18 cellular contexts compared by ENCODE assay signal in genomic region chr4:172649143-172649542, GRCh38.
DNase-seq lines count a peak whose midpoint lies in the region; ATAC-seq, FAIRE-seq and TF ChIP-seq lines count a peak whose summit lies in the region.
"Had no signal": no experiment of that assay in that cellular context is flagged by ENCODE, and none has a peak within 500 bp of the region (broad histone marks: within the 10 kb centered on the region; RNA-seq: fewer than 3 reads in every experiment).

No MANE protein-coding gene starts in this region.

- no peak overlapping the region for H4K5ac ChIP-seq in IMR-90 (ENCODE audit: low read depth, low read length)

- intact Hi-C loops in IMR-90 (cut with micrococcal nuclease), result no loop called here
- intact Hi-C loops in K562 (cut with micrococcal nuclease), result no loop called here

- DNase-seq in IMR-90 (no peak), NCI-H1048 (lab: John Stamatoyannopoulos, UW) (peak; percentile 38), K562 (ENCODE audit: extremely low read depth in 1 of 4, low spot score in 3 of 4) (no peak), foreskin fibroblast (no peak), SKM-1 (lab: John Stamatoyannopoulos, UW; ENCODE audit: unreplicated experiment) (no peak)
- DNase-seq: Caco-2; CD4-positive, CD25-positive, alpha-beta regulatory T cell; CD8-positive, alpha-beta T cell; DMS153; DND-41; GM23248; H9 had no signal

- H2BK120ac ChIP-seq in IMR-90 (ENCODE audit: low read depth, low read length), result no peak overlapping the region

- no peak for TF ChIP-seq EP300 in K562 (IDR thresholded peaks at IDR 0.05; ENCODE audit: low read length)

- no peaks in the 10 kb centered on the region for H3K79me1 ChIP-seq in IMR-90 (ENCODE audit: low read depth in 1 of 2, low read length in 2 of 2)

- no peaks in the 10 kb centered on the region for H3K79me2 ChIP-seq in K562 (ENCODE audit: control insufficient read depth, insufficient read depth, low read length)

- H2AK5ac ChIP-seq in IMR-90 (ENCODE audit: low read depth, low read length), result no peak overlapping the region

- no peak overlapping the region for H3K14ac ChIP-seq in IMR-90 (replicated peaks; ENCODE audit: low read depth, low read length)

- no peak for ATAC-seq in IMR-90 (ENCODE audit: low read depth)
- no peak for ATAC-seq in K562
- ATAC-seq in HG03432 (IDR thresholded peaks at IDR 0.05; ENCODE audit: unreplicated experiment), result no peak
- ATAC-seq: CD8-positive, alpha-beta T cell; HCT116 had no signal

- no peak for TF ChIP-seq CTCF in IMR-90 (conservative IDR thresholded peaks at IDR 0.05; ENCODE audit: low read depth, low read length)
- no peak for TF ChIP-seq CTCF in K562 (IDR thresholded peaks at IDR 0.05 in 2 of 3, conservative IDR thresholded peaks at IDR 0.05 in 1 of 3; ENCODE audit: insufficient read depth in 2 of 3, low read depth in 1 of 3, low read length in 3 of 3)
- no peak for TF ChIP-seq CTCF in foreskin fibroblast (IDR thresholded peaks at IDR 0.05; ENCODE audit: low read depth, low read length)

- no peak overlapping the region for H3K27ac ChIP-seq in IMR-90 (ENCODE audit: insufficient read depth, low read length)
- H3K27ac ChIP-seq in K562 (ENCODE audit: extremely low read depth, low read depth, low read length), result no peak overlapping the region
- H3K27ac ChIP-seq: BLaER1, C4-2B, GM23248 had no signal

- H4K8ac ChIP-seq in IMR-90 (ENCODE audit: low read depth in 2 of 2, low read length in 2 of 2), result no peak overlapping the region

- CTCF ChIA-PET in IMR-90 (lab: Yijun Ruan, JAX) (no interaction called here), K562 (lab: Yijun Ruan, JAX; ENCODE audit: low intra/inter-chr PET ratio) (no interaction called here)

- H3K36me3 ChIP-seq in IMR-90 (ENCODE audit: control insufficient read depth, insufficient read depth, low read length) (no peaks in the 10 kb centered on the region), K562 (ENCODE audit: control insufficient read depth, insufficient read depth, low read length) (no peaks in the 10 kb centered on the region)
- H3K36me3 ChIP-seq: BLaER1 had no signal

- H3K4me2 ChIP-seq in IMR-90 (ENCODE audit: low read depth, low read length), result no peak overlapping the region
- H3K4me2 ChIP-seq in K562 (ENCODE audit: insufficient read depth, low read length), result no peak overlapping the region
- H3K4me2 ChIP-seq: BLaER1 had no signal

- in situ Hi-C loops in IMR-90 (cut with MboI; ENCODE audit: low sequenced_read_pairs), result no loop called here
- in situ Hi-C loops in K562 (cut with MboI), result no loop called here

- no TSS peak for BruUV-seq in IMR-90 (replicated peaks; lab: Mats Ljungman, UMichigan)
- BruUV-seq in K562 (replicated peaks; lab: Mats Ljungman, UMichigan), result no TSS peak

- no peak overlapping the region for H3K56ac ChIP-seq in IMR-90 (ENCODE audit: extremely low read depth, insufficient read depth, low read length)

- dilution Hi-C loops in IMR-90 (cut with HindIII; ENCODE audit: low sequenced_read_pairs, unreplicated experiment), result no loop called here

- H3K9me3 ChIP-seq in IMR-90 (ENCODE audit: control insufficient read depth, insufficient read depth, low read length) (no peaks in the 10 kb centered on the region), K562 (replicated peaks; ENCODE audit: control insufficient read depth, insufficient read depth, low read depth, low read length) (no peaks in the 10 kb centered on the region)
- H3K9me3 ChIP-seq: BLaER1, Caco-2 had no signal

- no peak overlapping the region for H3K18ac ChIP-seq in IMR-90 (ENCODE audit: low read depth, low read length)

- H3K4me1 ChIP-seq in IMR-90 (ENCODE audit: control insufficient read depth, insufficient read depth, low read length) (no peaks in the 10 kb centered on the region), K562 (replicated peaks in 1 of 2; ENCODE audit: control insufficient read depth in 2 of 2, insufficient read depth in 2 of 2, low read length in 2 of 2) (no peaks in the 10 kb centered on the region)

- no peak for TF ChIP-seq POLR2A in IMR-90 (IDR thresholded peaks at IDR 0.05; ENCODE audit: low read depth, low read length)
- TF ChIP-seq POLR2A in K562 (conservative IDR thresholded peaks at IDR 0.05), result no peak

- no peak overlapping the region for H3K4ac ChIP-seq in IMR-90 (ENCODE audit: low read depth, low read length)

- H3K4me3 ChIP-seq in IMR-90 (ENCODE audit: insufficient read depth, low read depth, low read length), result no peak overlapping the region
- no peak overlapping the region for H3K4me3 ChIP-seq in K562
- no peak overlapping the region for H3K4me3 ChIP-seq in foreskin fibroblast (ENCODE audit: low read depth in 1 of 2, low read length in 2 of 2)
- H3K4me3 ChIP-seq: BLaER1, GM23248 had no signal

- H2BK5ac ChIP-seq in IMR-90 (ENCODE audit: low read depth, low read length, poor library complexity, severe bottlenecking), result no peak overlapping the region

- TF ChIP-seq RAD21 in IMR-90 (IDR thresholded peaks at IDR 0.05; ENCODE audit: low read length) (no peak), K562 (CRISPR knock-in tag; conservative IDR thresholded peaks at IDR 0.05 in 1 of 2, IDR thresholded peaks at IDR 0.05 in 1 of 2) (no peak)

- no peaks in the 10 kb centered on the region for H3K9me1 ChIP-seq in IMR-90 (ENCODE audit: insufficient read depth, low read length)
- no peaks in the 10 kb centered on the region for H3K9me1 ChIP-seq in K562 (ENCODE audit: control insufficient read depth, insufficient read depth, low read length)

- H4K91ac ChIP-seq in IMR-90 (ENCODE audit: insufficient read depth, low read depth, low read length), result no peak overlapping the region

- H3K9ac ChIP-seq in IMR-90 (ENCODE audit: low read depth, low read length) (no peak overlapping the region), K562 (ENCODE audit: insufficient read depth in 1 of 2, low read depth in 2 of 2, low read length in 2 of 2) (no peak overlapping the region)
- H3K9ac ChIP-seq: BLaER1, GM23248 had no signal

- POLR2A ChIA-PET in IMR-90 (lab: Charles Lee; ENCODE audit: unreplicated experiment) (no interaction called here), K562 (lab: Yijun Ruan, JAX) (no interaction called here)

- H2AK9ac ChIP-seq in IMR-90 (replicated peaks; ENCODE audit: low read depth, low read length, poor library complexity), result no peak overlapping the region

- no peak overlapping the region for H2BK20ac ChIP-seq in IMR-90 (ENCODE audit: low read depth, low read length)

- no peak overlapping the region for H2BK15ac ChIP-seq in IMR-90 (ENCODE audit: low read depth, low read length)

- no peak for FAIRE-seq in K562 (lab: Jason Lieb, UNC)
- FAIRE-seq: G401.6, GM19239 had no signal

- H2AFZ ChIP-seq in IMR-90 (replicated peaks; ENCODE audit: low read length, poor library complexity), result no peak overlapping the region
- H2AFZ ChIP-seq in K562 (ENCODE audit: low read depth, low read length), result no peak overlapping the region
- H2AFZ ChIP-seq: GM23248 had no signal

- no CpG with 5 or more reads among the region's 2 CpGs for WGBS in IMR-90 (ENCODE audit: extremely low coverage in 2 of 2, insufficient read length in 1 of 2), 2 experiments
- 0% methylated on average over 2 of the region's 2 CpGs for WGBS in K562 (ENCODE audit: insufficient coverage, low coverage, missing lambda C conversion rate)

- H4K20me1 ChIP-seq in IMR-90 (ENCODE audit: insufficient read depth, low read length) (no peaks in the 10 kb centered on the region), K562 (replicated peaks; ENCODE audit: control insufficient read depth, insufficient read depth, low read length) (no peaks in the 10 kb centered on the region)
- H4K20me1 ChIP-seq: BLaER1 had no signal

- no peak overlapping the region for H3K23ac ChIP-seq in IMR-90 (ENCODE audit: low read depth, low read length)

- H3K27me3 ChIP-seq in IMR-90 (ENCODE audit: control insufficient read depth, insufficient read depth, low read length), result no peaks in the 10 kb centered on the region
- no peaks in the 10 kb centered on the region for H3K27me3 ChIP-seq in K562 (ENCODE audit: control insufficient read depth in 2 of 2, insufficient read depth in 2 of 2, low read length in 2 of 2)
- H3K27me3 ChIP-seq: BLaER1 had no signal

TF ChIP-seq in IMR-90, 13 proteins besides CTCF, POLR2A, EP300 and RAD21:
- TF ChIP-seq BHLHE40 (IDR thresholded peaks at IDR 0.05; ENCODE audit: low read depth, low read length) (no peak), RCOR1 (IDR thresholded peaks at IDR 0.05; ENCODE audit: insufficient replicate concordance, low read length) (no peak), MAFK (IDR thresholded peaks at IDR 0.05; ENCODE audit: low read depth, low read length) (peak; percentile 84), NFE2L2 (IDR thresholded peaks at IDR 0.05; ENCODE audit: low read depth, low read length) (no peak)
- TF ChIP-seq, protein P1, sequence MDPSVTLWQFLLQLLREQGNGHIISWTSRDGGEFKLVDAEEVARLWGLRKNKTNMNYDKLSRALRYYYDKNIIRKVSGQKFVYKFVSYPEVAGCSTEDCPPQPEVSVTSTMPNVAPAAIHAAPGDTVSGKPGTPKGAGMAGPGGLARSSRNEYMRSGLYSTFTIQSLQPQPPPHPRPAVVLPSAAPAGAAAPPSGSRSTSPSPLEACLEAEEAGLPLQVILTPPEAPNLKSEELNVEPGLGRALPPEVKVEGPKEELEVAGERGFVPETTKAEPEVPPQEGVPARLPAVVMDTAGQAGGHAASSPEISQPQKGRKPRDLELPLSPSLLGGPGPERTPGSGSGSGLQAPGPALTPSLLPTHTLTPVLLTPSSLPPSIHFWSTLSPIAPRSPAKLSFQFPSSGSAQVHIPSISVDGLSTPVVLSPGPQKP (IDR thresholded peaks at IDR 0.05; ENCODE audit: borderline replicate concordance, low read depth, low read length), result no peak

TF ChIP-seq in K562, 482 proteins besides CTCF, POLR2A, EP300 and RAD21 (continues in another document):
- TF ChIP-seq MAFK (IDR thresholded peaks at IDR 0.05; ENCODE audit: low read length), result peak; percentile 39; the same call in 1 of the 2 replicates
- 0 out of 2 replicates have a peak, but pooled peaks have one; percentile 24 for TF ChIP-seq MAFF (IDR thresholded peaks at IDR 0.05; ENCODE audit: low read length)
- TF ChIP-seq, protein P2, sequence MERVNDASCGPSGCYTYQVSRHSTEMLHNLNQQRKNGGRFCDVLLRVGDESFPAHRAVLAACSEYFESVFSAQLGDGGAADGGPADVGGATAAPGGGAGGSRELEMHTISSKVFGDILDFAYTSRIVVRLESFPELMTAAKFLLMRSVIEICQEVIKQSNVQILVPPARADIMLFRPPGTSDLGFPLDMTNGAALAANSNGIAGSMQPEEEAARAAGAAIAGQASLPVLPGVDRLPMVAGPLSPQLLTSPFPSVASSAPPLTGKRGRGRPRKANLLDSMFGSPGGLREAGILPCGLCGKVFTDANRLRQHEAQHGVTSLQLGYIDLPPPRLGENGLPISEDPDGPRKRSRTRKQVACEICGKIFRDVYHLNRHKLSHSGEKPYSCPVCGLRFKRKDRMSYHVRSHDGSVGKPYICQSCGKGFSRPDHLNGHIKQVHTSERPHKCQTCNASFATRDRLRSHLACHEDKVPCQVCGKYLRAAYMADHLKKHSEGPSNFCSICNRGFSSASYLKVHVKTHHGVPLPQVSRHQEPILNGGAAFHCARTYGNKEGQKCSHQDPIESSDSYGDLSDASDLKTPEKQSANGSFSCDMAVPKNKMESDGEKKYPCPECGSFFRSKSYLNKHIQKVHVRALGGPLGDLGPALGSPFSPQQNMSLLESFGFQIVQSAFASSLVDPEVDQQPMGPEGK (CRISPR knock-in tag; IDR thresholded peaks at IDR 0.05; ENCODE audit: borderline replicate concordance), result no peak
- no peak for TF ChIP-seq ZNF780A (CRISPR knock-in tag; IDR thresholded peaks at IDR 0.05)
- no peak for TF ChIP-seq GABPA (tag; conservative IDR thresholded peaks at IDR 0.05; ENCODE audit: low read depth)
